ENCODE assay signal across 9 cellular contexts in genomic region chr5:50441479-50441815, GRCh38. TPM values are rescaled to one million over a fixed set of nuclear protein-coding genes. Genes with fewer than 3 reads are reported as not detected.
DNase-seq lines count a peak whose midpoint lies in the region; ATAC-seq and TF ChIP-seq lines count a peak whose summit lies in the region.
"Had no signal": no experiment of that assay in that cellular context is flagged by ENCODE, and none has a peak within 500 bp of the region (broad histone marks: within the 10 kb centered on the region; RNA-seq: fewer than 3 reads in every experiment).

No MANE protein-coding gene starts in this region.

- no peaks in the 10 kb centered on the region for H3K9me2 ChIP-seq in GM23248 (ENCODE audit: insufficient read depth)

- H3K4me3 ChIP-seq in DND-41 (ENCODE audit: low read depth in 1 of 2, low read length in 2 of 2) (peak overlapping the region; percentile 52 to 63), endodermal cell (ENCODE audit: low read length) (peak overlapping the region; percentile 90), osteoblast (ENCODE audit: insufficient read depth, low read length) (peak overlapping the region; percentile 71), GM23248 (no peak overlapping the region)

- peak overlapping the region; percentile 75 for H3K4me3 Mint-ChIP-seq in endodermal cell

- WGBS in endodermal cell (ENCODE audit: insufficient coverage in 1 of 2, insufficient read length in 1 of 2), 2 experiments = 0 to 5% methylated on average over 1 to 8 of the region's 8 CpGs
- WGBS in GM23248 (ENCODE audit: low coverage in 1 of 2, low lambda C conversion rate in 2 of 2, missing lambda C conversion rate in 2 of 2), 2 experiments = 2 to 3% methylated on average over 8 of the region's 8 CpGs

- H2AFZ ChIP-seq in DND-41 (ENCODE audit: low read depth, low read length) (peak overlapping the region; percentile 76), osteoblast (ENCODE audit: low read length) (peak overlapping the region; percentile 80), GM23248 (no peak overlapping the region)

- H3K4me1 Mint-ChIP-seq in endodermal cell = peaks cover 26% of the 10 kb centered on the region

- H3K4me1 ChIP-seq in DND-41 (ENCODE audit: insufficient read depth, low read length) (peaks cover 73% of the 10 kb centered on the region), endodermal cell (ENCODE audit: control insufficient read depth, insufficient read depth, low read length) (no peaks in the 10 kb centered on the region), osteoblast (ENCODE audit: insufficient read depth, low read length) (peaks cover 3% of the 10 kb centered on the region), GM23248 (ENCODE audit: insufficient read depth) (no peaks in the 10 kb centered on the region)

- H4K20me1 ChIP-seq in DND-41 (ENCODE audit: insufficient read depth, low read length) (peaks cover 5% of the 10 kb centered on the region; the same call in 1 of the 2 replicates), osteoblast (ENCODE audit: insufficient read depth, low read length) (no peaks in the 10 kb centered on the region), GM23248 (ENCODE audit: insufficient read depth) (no peaks in the 10 kb centered on the region)

- H3K4me2 ChIP-seq in DND-41 (ENCODE audit: insufficient read depth, low read length) = peak overlapping the region; percentile 63
- H3K4me2 ChIP-seq in osteoblast (ENCODE audit: insufficient read depth, low read length) = peak overlapping the region; percentile 68
- no peak overlapping the region for H3K4me2 ChIP-seq in GM23248 (ENCODE audit: unreplicated experiment)

- peaks cover 2% of the 10 kb centered on the region for H3K36me3 Mint-ChIP-seq in endodermal cell (ENCODE audit: low read depth)

- no peak for TF ChIP-seq CTCF in DND-41 (IDR thresholded peaks at IDR 0.05; ENCODE audit: borderline replicate concordance, extremely low read depth, low read length, poor library complexity, severe bottlenecking)
- no peak for TF ChIP-seq CTCF in endodermal cell (conservative IDR thresholded peaks at IDR 0.05)
- no peak for TF ChIP-seq CTCF in osteoblast (IDR thresholded peaks at IDR 0.05; ENCODE audit: extremely low read depth, low read depth, low read length)

- H3K36me3 ChIP-seq in DND-41 (ENCODE audit: insufficient read depth, low read length) (peaks cover 9% of the 10 kb centered on the region), endodermal cell (ENCODE audit: control insufficient read depth, insufficient read depth, low read length) (peaks cover 2% of the 10 kb centered on the region), osteoblast (ENCODE audit: insufficient read depth, low read length) (no peaks in the 10 kb centered on the region), GM23248 (ENCODE audit: low read depth) (no peaks in the 10 kb centered on the region)

- no peaks in the 10 kb centered on the region for H3K27me3 ChIP-seq in DND-41 (ENCODE audit: insufficient read depth, low read length, poor library complexity)
- no peaks in the 10 kb centered on the region for H3K27me3 ChIP-seq in endodermal cell (ENCODE audit: control insufficient read depth, insufficient read depth, low read length, poor library complexity, severe bottlenecking)
- no peaks in the 10 kb centered on the region for H3K27me3 ChIP-seq in osteoblast (ENCODE audit: insufficient read depth, low read length)
- peaks cover 5% of the 10 kb centered on the region; the same call in 1 of the 2 replicates for H3K27me3 ChIP-seq in GM23248 (replicated peaks; ENCODE audit: insufficient read depth)

- H3K27ac Mint-ChIP-seq in endodermal cell = peak overlapping the region; percentile 92

- no peaks in the 10 kb centered on the region for H3K9me3 Mint-ChIP-seq in endodermal cell

- H3K27me3 Mint-ChIP-seq in endodermal cell (ENCODE audit: insufficient read depth) = no peaks in the 10 kb centered on the region

- DNase-seq in DND-41 (no peak), NCI-H524 (lab: John Stamatoyannopoulos, UW) (peak; percentile 36 to 65), endodermal cell (no peak), osteoblast (ENCODE audit: insufficient read length, low spot score, missing footprints) (peak; percentile 13), NCI-H2171 treated with DMSO at 0.1 percent for 48 hours (lab: John Stamatoyannopoulos, UW) (no peak), GM23248 (no peak), COLO829 (ENCODE audit: low spot score) (no peak)
- DNase-seq: GOT3 had no signal

- peak overlapping the region; percentile 98 for H3K27ac ChIP-seq in DND-41 (ENCODE audit: low read length)
- H3K27ac ChIP-seq in endodermal cell (ENCODE audit: low read depth, low read length) = no peak overlapping the region
- no peak overlapping the region for H3K27ac ChIP-seq in osteoblast (ENCODE audit: low read depth, low read length)
- no peak overlapping the region for H3K27ac ChIP-seq in GM23248

- no peaks in the 10 kb centered on the region for H3F3A ChIP-seq in GM23248 (ENCODE audit: insufficient read depth)

- ATAC-seq in DND-41 (ENCODE audit: insufficient read depth, low read depth) = peak; percentile 14; the same call in 2 of the 3 replicates
- no peak for ATAC-seq in GM18909 (IDR thresholded peaks at IDR 0.05; ENCODE audit: poor library complexity, unreplicated experiment)

- in situ Hi-C loops in GM23248 (cut with MboI) = no loop called here

- H3K9ac ChIP-seq in DND-41 (ENCODE audit: low read depth, low read length) (peak overlapping the region; percentile 96), endodermal cell (ENCODE audit: extremely low read depth, low read length, poor library complexity, severe bottlenecking) (peak overlapping the region; percentile 55), GM23248 (no peak overlapping the region)

- H3K9me3 ChIP-seq in DND-41 (ENCODE audit: insufficient read depth, low read length, severe bottlenecking) (no peaks in the 10 kb centered on the region), endodermal cell (ENCODE audit: control insufficient read depth, low read length) (peaks cover 1% of the 10 kb centered on the region), osteoblast (ENCODE audit: low read depth, low read length) (no peaks in the 10 kb centered on the region), GM23248 (ENCODE audit: low read depth) (no peaks in the 10 kb centered on the region)

- H3K79me2 ChIP-seq in DND-41 (ENCODE audit: insufficient read depth, low read length) = peaks cover 61% of the 10 kb centered on the region
- H3K79me2 ChIP-seq in osteoblast (ENCODE audit: insufficient read depth, low read length) = no peaks in the 10 kb centered on the region
- no peaks in the 10 kb centered on the region for H3K79me2 ChIP-seq in GM23248 (ENCODE audit: insufficient read depth)

RNA-seq across cellular contexts. Expression of gene EMB, which starts 0.4 kb away (rescaled TPM):
- 10 to 100 TPM; 46.1 to 57.0 TPM for total RNA-seq in endodermal cell
- polyA plus RNA-seq in endodermal cell (2013, experiment 1 of 2) = 12.4 TPM
- 14.2 TPM for polyA plus RNA-seq in endodermal cell (2013, experiment 2 of 2)
- total RNA-seq in osteoblast = 14.5 and 17.4 TPM in 2 replicates
- 0.22 TPM in 1 of 2 replicates, not detected in the other for total RNA-seq in GM23248 (2014; rRNA removed; shearing (Covaris generic))
- 0.20 TPM in 1 of 2 replicates, not detected in the other for polyA plus RNA-seq in GM23248 (2016; fragmentation: Nextera tagmentation; extraction: Ambion mirVana)

Comparison
In these comparisons a context has a peak if more than half of its experiments do, and no peak if none do; other contexts are left out.
1. DNase-seq: peak in NCI-H524 (2 of 2) and osteoblast (single experiment); none in DND-41 (single experiment), endodermal cell (single experiment), NCI-H2171 treated with DMSO at 0.1 percent for 48 hours (single experiment), GM23248 (single experiment) and COLO829 (single experiment).
2. RNA of gene EMB, which starts 0.4 kb away (total RNA-seq): 46.1 to 57.0 TPM in endodermal cell and 14.5 to 17.4 TPM in osteoblast; 0.22 TPM in GM23248; every median in the first group is over 10 times any median in the second.